In the genomic region with DNA sequence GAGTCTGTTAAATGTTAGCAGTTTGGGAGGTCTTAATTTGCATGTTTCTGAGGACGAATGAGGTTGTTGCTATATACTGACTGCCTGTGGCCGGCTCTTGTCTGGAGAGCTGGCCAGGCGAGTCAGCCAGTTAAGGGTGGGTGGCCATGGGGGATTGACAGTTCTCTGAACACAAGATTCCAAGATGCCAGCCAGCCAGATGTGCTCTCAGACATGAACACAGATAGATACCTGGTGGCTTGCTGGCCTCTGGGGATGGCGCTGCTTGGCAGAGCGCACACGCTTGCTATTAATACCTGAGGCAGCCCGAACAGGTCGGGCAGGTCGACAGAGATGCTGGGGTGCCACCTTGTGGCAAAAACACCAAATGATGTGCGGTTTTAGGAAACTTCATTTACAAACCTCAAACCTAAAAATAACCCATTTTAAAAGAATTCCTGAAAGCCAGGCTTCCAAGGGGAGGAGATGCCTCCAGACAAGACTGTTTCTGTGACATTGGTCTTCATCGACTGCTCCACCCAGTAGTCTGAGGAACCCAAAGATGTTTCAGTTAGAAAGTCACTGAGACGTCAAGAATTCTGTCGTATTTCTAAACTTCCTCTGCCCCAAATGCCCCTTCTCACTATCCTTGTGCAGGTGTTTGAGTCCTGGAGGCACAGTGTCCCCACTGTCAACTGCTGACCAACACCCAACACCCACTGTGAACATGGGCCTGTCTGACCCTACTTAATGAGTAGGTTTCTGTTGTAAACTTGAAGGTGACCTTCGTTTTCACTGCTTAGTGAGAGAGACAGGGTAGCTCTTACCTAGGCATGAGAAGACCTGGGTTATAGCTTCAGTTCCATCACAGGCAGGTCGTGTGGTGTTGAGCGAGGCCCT, we compare ENCODE assay signal across 8 cellular contexts.
DNase-seq lines count a peak whose midpoint lies in the region; ATAC-seq, FAIRE-seq and TF ChIP-seq lines count a peak whose summit lies in the region.

No MANE protein-coding gene starts in this region.

- H3K4me3 Mint-ChIP-seq in activated T-helper 2 cell treated with anti-CD3 and anti-CD28 coated beads, Interferon-gamma antibody, Interleukin-2, Interleukin-4, amounts not matched to agents 10 μg/mL and 5 μg/mL and 100 μg/mL, durations not matched to agents 14 hours and 24 hours and 36 hours (ENCODE audit: low read depth): no peak overlapping the region
- H3K4me3 Mint-ChIP-seq in progenitor cell of endocrine pancreas (ENCODE audit: low read depth): no peak overlapping the region

- H3K4me1 ChIP-seq in A549: no peaks in the 10 kb centered on the region
- peaks cover 0 to 8% (median 1%) of the 10 kb centered on the region in 4 donors for H3K4me1 ChIP-seq in Peyer's patch
- H3K4me1 ChIP-seq in gastroesophageal sphincter: peaks cover 0 to 11% (median 0%) of the 10 kb centered on the region in 3 donors
- no peaks in the 10 kb centered on the region for H3K4me1 ChIP-seq in aorta (ENCODE audit: control insufficient read depth in 1 of 2, insufficient read depth in 2 of 2, low read length in 2 of 2)

- no peak overlapping the region for H3K4me2 ChIP-seq in A549

- TF ChIP-seq EP300 in A549 (IDR thresholded peaks at IDR 0.05) (no peak), gastroesophageal sphincter (IDR thresholded peaks at IDR 0.05) (no peak)

- H3K27me3 Mint-ChIP-seq in activated T-helper 2 cell treated with anti-CD3 and anti-CD28 coated beads, Interferon-gamma antibody, Interleukin-2, Interleukin-4, amounts not matched to agents 10 μg/mL and 5 μg/mL and 100 μg/mL, durations not matched to agents 14 hours and 24 hours and 36 hours (ENCODE audit: low read depth): no peaks in the 10 kb centered on the region
- H3K27me3 Mint-ChIP-seq in progenitor cell of endocrine pancreas: no peaks in the 10 kb centered on the region

- H3K9me3 Mint-ChIP-seq in activated T-helper 2 cell treated with anti-CD3 and anti-CD28 coated beads, Interferon-gamma antibody, Interleukin-2, Interleukin-4, amounts not matched to agents 10 μg/mL and 5 μg/mL and 100 μg/mL, durations not matched to agents 14 hours and 24 hours and 36 hours: no peaks in the 10 kb centered on the region
- no peaks in the 10 kb centered on the region for H3K9me3 Mint-ChIP-seq in progenitor cell of endocrine pancreas (ENCODE audit: low read depth)

- H3K36me3 ChIP-seq in Peyer's patch (no peaks in the 10 kb centered on the region), gastroesophageal sphincter (peaks cover 0 to 56% of the 10 kb centered on the region in 2 donors), aorta (ENCODE audit: control insufficient read depth in 1 of 2, insufficient read depth in 2 of 2, low read length in 1 of 2) (peaks cover 0 to 3% of the 10 kb centered on the region in 2 donors)

- H3K36me3 Mint-ChIP-seq in activated T-helper 2 cell treated with anti-CD3 and anti-CD28 coated beads, Interferon-gamma antibody, Interleukin-2, Interleukin-4, amounts not matched to agents 10 μg/mL and 5 μg/mL and 100 μg/mL, durations not matched to agents 14 hours and 24 hours and 36 hours (ENCODE audit: low read depth): no peaks in the 10 kb centered on the region
- peaks cover 1% of the 10 kb centered on the region for H3K36me3 Mint-ChIP-seq in progenitor cell of endocrine pancreas (ENCODE audit: insufficient read depth)

- intact Hi-C loops in activated T-helper 2 cell treated with anti-CD3 and anti-CD28 coated beads, Interferon-gamma antibody, Interleukin-2, Interleukin-4, amounts not matched to agents 10 μg/mL and 5 μg/mL and 100 μg/mL, durations not matched to agents 14 hours and 24 hours and 36 hours (cut with micrococcal nuclease): loop anchor here (1.0 to 2.0 kb wide), 4 partner anchors 31 to 234 kb away; partner anchors contain the start of gene RPEL1
- intact Hi-C loops in aorta (cut with DNase I): loop anchor here (1.0 to 10.0 kb wide), 5 partner anchors 152 to 342 kb away; partner anchors contain the start of gene CYP17A1 (in 1 of the 2)

- POLR2A ChIA-PET in A549 (lab: Yijun Ruan, JAX): interaction anchor here (1.4 to 1.7 kb wide), 2 partner anchors 152 kb away, joined by 6 to 8 read pairs; partner anchors contain the start of gene CNNM2

- H3K27me3 ChIP-seq in Peyer's patch (no peaks in the 10 kb centered on the region), gastroesophageal sphincter (no peaks in the 10 kb centered on the region), aorta (ENCODE audit: control insufficient read depth in 1 of 2, insufficient read depth in 2 of 2, low read length in 1 of 2) (no peaks in the 10 kb centered on the region)

- ATAC-seq in A549 (peak; percentile 70 to 85), HG03378 (IDR thresholded peaks at IDR 0.05; ENCODE audit: unreplicated experiment) (peak; percentile 31), gastroesophageal sphincter (no peak), aorta (ENCODE audit: low FRiP score) (peak; percentile 51)

- WGBS in A549 (ENCODE audit: missing lambda C conversion rate): 41% methylated on average over 16 of the region's 16 CpGs
- WGBS in gastroesophageal sphincter (ENCODE audit: low coverage in 1 of 2), 2 donors: 30 to 32% methylated on average over 9 of the region's 16 CpGs
- 24 to 25% methylated on average over 16 of the region's 16 CpGs for WGBS in aorta, 2 donors

- peak; percentile 92 for TF ChIP-seq CTCF in A549 (IDR thresholded peaks at IDR 0.05)
- peak; percentile 32 to 80 (median 75) for TF ChIP-seq CTCF in Peyer's patch (IDR thresholded peaks at IDR 0.05)
- peak; percentile 29 to 74 (median 67) for TF ChIP-seq CTCF in gastroesophageal sphincter (IDR thresholded peaks at IDR 0.05)
- TF ChIP-seq CTCF in progenitor cell of endocrine pancreas (IDR thresholded peaks at IDR 0.05; ENCODE audit: unreplicated experiment): peak; percentile 83

- TF ChIP-seq POLR2A in A549 (IDR thresholded peaks at IDR 0.05; ENCODE audit: low read length) (no peak), GM12892 (IDR thresholded peaks at IDR 0.05; ENCODE audit: low read depth, low read length) (no peak), Peyer's patch (IDR thresholded peaks at IDR 0.05) (no peak), gastroesophageal sphincter (IDR thresholded peaks at IDR 0.05) (no peak)

- no peak overlapping the region for H3K27ac ChIP-seq in A549
- H3K27ac ChIP-seq in Peyer's patch: peak overlapping the region in 2 of 4 donors; percentile 4 to 25
- H3K27ac ChIP-seq in gastroesophageal sphincter: no peak overlapping the region
- no peak overlapping the region for H3K27ac ChIP-seq in aorta (ENCODE audit: low read depth in 1 of 2, low read length in 2 of 2)

- peak; percentile 25 to 73 for DNase-seq in A549 (ENCODE audit: low read depth in 1 of 2, low spot score in 1 of 2)
- DNase-seq in GM12892 (ENCODE audit: insufficient read length): no peak
- DNase-seq in Peyer's patch: peak; percentile 68 to 89 (median 75)
- DNase-seq in activated T-helper 2 cell treated with anti-CD3 and anti-CD28 coated beads, Interferon-gamma antibody, Interleukin-2, Interleukin-4, amounts not matched to agents 10 μg/mL and 5 μg/mL and 100 μg/mL, durations not matched to agents 14 hours and 24 hours and 36 hours (ENCODE audit: low spot score): peak; percentile 58
- DNase-seq in progenitor cell of endocrine pancreas (ENCODE audit: low spot score, unreplicated experiment): peak; percentile 57
- peak in 1 of 2 donors; percentile 69 for DNase-seq in aorta

- H3K27ac Mint-ChIP-seq in activated T-helper 2 cell treated with anti-CD3 and anti-CD28 coated beads, Interferon-gamma antibody, Interleukin-2, Interleukin-4, amounts not matched to agents 10 μg/mL and 5 μg/mL and 100 μg/mL, durations not matched to agents 14 hours and 24 hours and 36 hours: peak overlapping the region; percentile 78
- H3K27ac Mint-ChIP-seq in progenitor cell of endocrine pancreas: no peak overlapping the region

- TF ChIP-seq RAD21 in A549 (conservative IDR thresholded peaks at IDR 0.05 in 1 of 2, IDR thresholded peaks at IDR 0.05 in 1 of 2): peak; percentile 94 to 95

- H3K4me1 Mint-ChIP-seq in activated T-helper 2 cell treated with anti-CD3 and anti-CD28 coated beads, Interferon-gamma antibody, Interleukin-2, Interleukin-4, amounts not matched to agents 10 μg/mL and 5 μg/mL and 100 μg/mL, durations not matched to agents 14 hours and 24 hours and 36 hours (ENCODE audit: low read depth): peaks cover 26% of the 10 kb centered on the region
- no peaks in the 10 kb centered on the region for H3K4me1 Mint-ChIP-seq in progenitor cell of endocrine pancreas (ENCODE audit: low read depth)

- H3K9me3 ChIP-seq in A549 (no peaks in the 10 kb centered on the region), Peyer's patch (no peaks in the 10 kb centered on the region), gastroesophageal sphincter (no peaks in the 10 kb centered on the region), aorta (ENCODE audit: control insufficient read depth, low read length) (no peaks in the 10 kb centered on the region)

- H3K4me3 ChIP-seq in A549 (no peak overlapping the region), Peyer's patch (no peak overlapping the region), gastroesophageal sphincter (no peak overlapping the region), aorta (ENCODE audit: low read length in 2 of 2) (no peak overlapping the region)

- CTCF ChIA-PET in A549 (lab: Yijun Ruan, JAX): interaction anchor here (0.6 to 13.3 kb wide), 33 partner anchors 8 to 312 kb away, joined by 3 to 199 read pairs (median 3); partner anchors contain the start of genes CNNM2, CYP17A1 and RPEL1

- FAIRE-seq in A549 (lab: Jason Lieb, UNC) (peak; percentile 59), GM12892 (lab: Jason Lieb, UNC) (peak; percentile 93)

TF ChIP-seq in A549, 52 proteins besides CTCF, POLR2A, EP300 and RAD21:
- TF ChIP-seq BHLHE40 (IDR thresholded peaks at IDR 0.05; ENCODE audit: low read depth, low read length) (no peak), SMC3 (IDR thresholded peaks at IDR 0.05) (peak; percentile 97)
